ENCODE assay signal across 13 cellular contexts in the genomic region with DNA sequence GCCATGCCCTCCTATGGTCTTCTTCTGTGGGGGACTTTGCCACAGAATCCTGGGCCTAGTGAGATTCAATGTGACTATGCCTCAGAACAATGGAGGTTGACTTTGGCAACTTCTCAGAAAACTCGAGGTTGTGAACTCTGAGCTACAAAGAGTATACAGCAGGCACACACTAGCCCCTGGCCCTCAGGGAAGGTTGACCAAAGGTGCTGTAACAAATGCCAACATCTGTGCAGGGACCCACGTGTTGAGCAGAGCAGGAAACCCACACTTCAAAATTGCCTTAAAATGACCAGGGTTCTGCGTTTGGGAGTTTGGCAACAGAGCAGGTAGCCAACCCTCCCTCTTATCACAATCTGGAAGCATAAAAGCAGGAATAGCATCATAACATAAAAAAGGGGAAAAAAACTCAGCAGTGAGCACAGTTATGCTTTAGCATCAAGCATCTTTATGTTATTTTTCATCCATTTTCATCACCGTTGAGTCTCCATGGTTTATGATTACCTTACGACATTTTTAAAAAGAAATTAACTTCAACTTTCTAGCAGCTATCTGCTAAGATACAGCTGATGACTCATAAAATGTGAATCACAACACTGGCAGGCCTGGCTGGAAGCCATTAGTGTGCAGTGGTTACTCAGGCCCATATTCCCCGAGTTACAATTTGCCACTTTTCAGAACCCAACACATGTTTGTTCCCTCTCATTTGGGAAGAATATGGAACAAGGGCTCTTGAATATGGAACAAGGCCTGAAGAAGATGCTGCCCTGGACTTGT. TPM values are rescaled to one million over a fixed set of nuclear protein-coding genes. Genes with fewer than 3 reads are reported as not detected.
A peak's percentile ranks its signal among the peaks of the same experiment; 100 is the strongest.
DNase-seq lines count a peak whose midpoint lies in the region; TF ChIP-seq lines count a peak whose summit lies in the region.
"Had no signal": no experiment of that assay in that cellular context is flagged by ENCODE, and none has a peak within 500 bp of the region (broad histone marks: within the 10 kb centered on the region; RNA-seq: fewer than 3 reads in every experiment).

No MANE protein-coding gene starts in this region.

- CTCF ChIA-PET in HEK293T (lab: Yijun Ruan, JAX), result no interaction called here

- no peaks in the 10 kb centered on the region for H3K27me3 ChIP-seq in osteoblast (ENCODE audit: insufficient read depth, low read length)

- H2AFZ ChIP-seq in osteoblast (ENCODE audit: low read length), result no peak overlapping the region
- H2AFZ ChIP-seq: PC-9 had no signal

- H3K9me3 ChIP-seq in osteoblast (ENCODE audit: low read depth, low read length), result no peaks in the 10 kb centered on the region
- H3K9me3 ChIP-seq: suprapubic skin had no signal

- H3K4me3 ChIP-seq in osteoblast (ENCODE audit: insufficient read depth, low read length), result no peak overlapping the region
- H3K4me3 ChIP-seq: PC-9, suprapubic skin had no signal

- H3K4me2 ChIP-seq in osteoblast (ENCODE audit: insufficient read depth, low read length), result peak overlapping the region; percentile 16
- H3K4me2 ChIP-seq: PC-9 had no signal

- H4K20me1 ChIP-seq in osteoblast (ENCODE audit: insufficient read depth, low read length), result no peaks in the 10 kb centered on the region

- H3K36me3 ChIP-seq in osteoblast (ENCODE audit: insufficient read depth, low read length), result no peaks in the 10 kb centered on the region
- H3K36me3 ChIP-seq: suprapubic skin had no signal

- DNase-seq in DMS53 treated with DMSO at 0.1 percent for 48 hours (lab: John Stamatoyannopoulos, UW; ENCODE audit: unreplicated experiment) (peak; percentile 8), NCI-H226 (peak; percentile 71), dermis blood vessel endothelial cell (peak; percentile 35), osteoblast (ENCODE audit: insufficient read length, low spot score, missing footprints) (peak; percentile 87), HEK293T (ENCODE audit: extremely low spot score) (no peak), NCI-H1417 treated with DMSO at 0.1 percent for 48 hours (lab: John Stamatoyannopoulos, UW) (no peak), GF-D8 (lab: John Stamatoyannopoulos, UW) (no peak)
- DNase-seq in NK-92 treated with Interleukin-12 subunit alpha and Interleukin-12 subunit beta, amount 100 ng/mL, for 24 hours (lab: John Stamatoyannopoulos, UW), result no peak
- DNase-seq: amniotic stem cell, NCI-H1930, nephron progenitor cell had no signal

- TF ChIP-seq CTCF in osteoblast (IDR thresholded peaks at IDR 0.05; ENCODE audit: extremely low read depth, low read depth, low read length), result no peak

- POLR2A ChIA-PET in HEK293T (lab: Yijun Ruan, JAX), result no interaction called here

- peaks cover 7% of the 10 kb centered on the region for H3K4me1 ChIP-seq in osteoblast (ENCODE audit: insufficient read depth, low read length)
- H3K4me1 ChIP-seq: suprapubic skin had no signal

- H3K79me2 ChIP-seq in osteoblast (ENCODE audit: insufficient read depth, low read length), result no peaks in the 10 kb centered on the region

- no peak overlapping the region for H3K27ac ChIP-seq in osteoblast (ENCODE audit: low read depth, low read length)
- H3K27ac ChIP-seq: PC-9, suprapubic skin had no signal

TF ChIP-seq in HEK293T, 16 proteins besides CTCF, POLR2A, EP300 and RAD21:
- TF ChIP-seq ELF4 (IDR thresholded peaks at IDR 0.05), result no peak
- TF ChIP-seq NFRKB (IDR thresholded peaks at IDR 0.05), result no peak
- no peak for TF ChIP-seq ZNF384 (IDR thresholded peaks at IDR 0.05)
- TF ChIP-seq PKNOX1 (IDR thresholded peaks at IDR 0.05), result no peak
- TF ChIP-seq CTBP1 (IDR thresholded peaks at IDR 0.05; ENCODE audit: borderline replicate concordance), result no peak
- no peak for TF ChIP-seq HDGF (IDR thresholded peaks at IDR 0.05; ENCODE audit: borderline replicate concordance)
- no peak for TF ChIP-seq FOXA1 (IDR thresholded peaks at IDR 0.05)
- TF ChIP-seq FOXM1 (IDR thresholded peaks at IDR 0.05; ENCODE audit: borderline replicate concordance), result no peak
- TF ChIP-seq TARDBP (IDR thresholded peaks at IDR 0.05), result no peak
- TF ChIP-seq LEF1 (IDR thresholded peaks at IDR 0.05; ENCODE audit: borderline replicate concordance), result no peak
- TF ChIP-seq L3MBTL2 (conservative IDR thresholded peaks at IDR 0.05), result no peak
- TF ChIP-seq SUZ12 (IDR thresholded peaks at IDR 0.05), result no peak
- TF ChIP-seq FOXK2 (IDR thresholded peaks at IDR 0.05), result no peak
- TF ChIP-seq BHLHE40 (IDR thresholded peaks at IDR 0.05; ENCODE audit: borderline replicate concordance), result no peak
- TF ChIP-seq ARNT (IDR thresholded peaks at IDR 0.05), result no peak
- TF ChIP-seq SP1 (IDR thresholded peaks at IDR 0.05), result no peak

RNA-seq across cellular contexts. Expression of gene PRLHR, which starts 11.1 kb away (rescaled TPM):
- total RNA-seq in dermis blood vessel endothelial cell (not detected in 2 replicates), osteoblast (not detected in 2 replicates)
- total RNA-seq: PC-9, suprapubic skin had no signal

Comparison
In these comparisons a context has a peak if more than half of its experiments do, and no peak if none do; other contexts are left out.
1. DNase-seq: peak in DMS53 treated with DMSO at 0.1 percent for 48 hours (single experiment), NCI-H226 (single experiment), dermis blood vessel endothelial cell (single experiment) and osteoblast (single experiment); none in NK-92 treated with Interleukin-12 subunit alpha and Interleukin-12 subunit beta, amount 100 ng/mL, for 24 hours (single experiment), HEK293T (single experiment), NCI-H1417 treated with DMSO at 0.1 percent for 48 hours (single experiment) and GF-D8 (single experiment).